8 cellular contexts compared by ENCODE assay signal in the genomic region with DNA sequence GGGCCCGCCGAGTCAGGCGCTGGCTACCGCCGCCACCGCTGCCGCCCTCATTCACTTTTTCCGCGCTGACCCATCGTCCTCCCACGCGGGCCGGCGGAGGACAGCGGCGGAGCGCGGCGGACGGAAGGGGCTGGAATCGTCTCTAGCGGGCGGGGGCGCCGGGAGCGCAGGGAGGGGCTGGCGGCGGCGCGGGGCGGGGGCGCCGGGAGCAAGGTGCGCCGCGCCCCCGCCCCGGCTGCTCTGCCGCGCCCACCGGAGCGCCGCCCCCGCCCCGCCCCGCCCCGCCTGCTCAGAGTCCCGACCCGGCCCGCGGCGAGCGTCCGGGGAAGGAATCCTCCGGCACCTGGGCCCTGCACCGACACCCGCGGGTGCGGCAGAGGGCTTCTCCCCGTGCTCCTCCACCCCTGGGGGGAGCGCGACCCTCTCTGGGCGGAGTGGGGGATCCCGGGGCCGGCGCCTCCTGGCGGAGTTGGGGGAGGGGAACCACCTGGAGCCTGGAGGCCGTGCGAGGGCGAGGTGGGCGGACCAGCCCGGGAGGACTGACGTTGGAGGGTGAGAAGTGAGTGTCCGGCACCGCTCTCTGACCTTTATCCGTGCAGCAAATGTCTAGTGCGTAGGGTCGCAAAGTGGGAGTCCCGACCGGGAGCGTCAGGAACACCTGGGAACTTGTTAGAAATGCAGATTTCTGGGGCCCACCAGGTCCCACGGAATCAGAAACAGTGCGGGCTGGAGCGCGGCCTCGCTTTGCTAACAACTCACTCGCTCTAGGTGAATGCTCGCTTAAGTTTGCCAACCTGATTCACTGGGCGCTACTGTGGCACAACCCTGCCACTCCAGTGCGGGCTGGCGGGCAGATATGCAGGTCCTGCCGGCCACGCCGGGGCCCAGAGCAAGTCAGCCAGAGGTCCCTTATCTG. TPM values are rescaled to one million over a fixed set of nuclear protein-coding genes. Genes with fewer than 3 reads are reported as not detected.
DNase-seq lines count a peak whose midpoint lies in the region; ATAC-seq and TF ChIP-seq lines count a peak whose summit lies in the region.

A gene with protein sequence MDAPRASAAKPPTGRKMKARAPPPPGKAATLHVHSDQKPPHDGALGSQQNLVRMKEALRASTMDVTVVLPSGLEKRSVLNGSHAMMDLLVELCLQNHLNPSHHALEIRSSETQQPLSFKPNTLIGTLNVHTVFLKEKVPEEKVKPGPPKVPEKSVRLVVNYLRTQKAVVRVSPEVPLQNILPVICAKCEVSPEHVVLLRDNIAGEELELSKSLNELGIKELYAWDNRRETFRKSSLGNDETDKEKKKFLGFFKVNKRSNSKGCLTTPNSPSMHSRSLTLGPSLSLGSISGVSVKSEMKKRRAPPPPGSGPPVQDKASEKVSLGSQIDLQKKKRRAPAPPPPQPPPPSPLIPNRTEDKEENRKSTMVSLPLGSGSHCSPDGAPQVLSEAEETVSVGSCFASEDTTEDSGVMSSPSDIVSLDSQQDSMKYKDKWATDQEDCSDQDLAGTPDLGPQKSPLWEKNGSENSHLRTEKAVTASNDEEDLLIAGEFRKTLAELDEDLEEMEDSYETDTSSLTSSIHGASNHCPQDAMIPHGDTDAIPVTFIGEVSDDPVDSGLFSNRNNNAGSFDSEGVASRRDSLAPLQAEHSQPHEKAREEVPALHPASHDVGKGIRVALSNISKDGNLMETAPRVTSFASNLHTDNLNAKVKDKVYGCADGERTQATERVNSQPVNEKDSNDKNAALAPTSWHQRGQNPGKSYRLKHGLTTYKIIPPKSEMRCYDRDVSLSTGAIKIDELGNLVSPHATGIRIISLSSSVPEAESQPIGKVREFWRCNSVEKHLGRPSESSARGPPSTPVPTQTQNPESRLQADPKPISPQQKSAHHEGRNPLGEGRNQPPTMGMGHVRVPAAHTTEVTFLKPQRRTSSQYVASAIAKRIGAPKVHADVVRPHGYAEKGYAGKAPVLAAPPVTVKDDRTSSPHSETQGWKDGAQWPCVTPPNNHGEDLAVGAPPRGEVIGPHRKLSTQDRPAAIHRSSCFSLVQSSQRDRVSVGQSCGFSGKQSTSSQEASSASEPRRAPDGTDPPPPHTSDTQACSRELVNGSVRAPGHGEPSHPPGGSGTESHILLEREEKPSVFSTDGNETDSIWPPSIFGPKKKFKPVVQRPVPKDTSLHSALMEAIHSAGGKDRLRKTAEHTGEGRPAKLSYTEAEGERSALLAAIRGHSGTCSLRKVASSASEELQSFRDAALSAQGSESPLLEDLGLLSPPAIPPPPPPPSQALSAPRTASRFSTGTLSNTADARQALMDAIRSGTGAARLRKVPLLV (minus strand): TSS at position 144 of the 916 bp plus-strand sequence. CDS start 176 bp downstream, outside the sequence.

- H3K27me3 Mint-ChIP-seq in T-helper 2 cell treated with Interferon-gamma antibody and Interleukin-4, amounts not matched to agents 5 μg/mL and 100 μg/mL, for 36 hours (ENCODE audit: low read depth), result peaks cover 55% of the 10 kb centered on the region
- H3K27me3 Mint-ChIP-seq in activated naive CD8-positive, alpha-beta T cell treated with anti-CD3 and anti-CD28 coated beads, Interleukin-2, amount 10 ng/mL, durations not matched to agents 7 days and 5 days, result peaks cover 49% of the 10 kb centered on the region

- H3K36me3 Mint-ChIP-seq in T-helper 2 cell treated with Interferon-gamma antibody and Interleukin-4, amounts not matched to agents 5 μg/mL and 100 μg/mL, for 36 hours (ENCODE audit: low read depth), result no peaks in the 10 kb centered on the region
- H3K36me3 Mint-ChIP-seq in activated naive CD8-positive, alpha-beta T cell treated with anti-CD3 and anti-CD28 coated beads, Interleukin-2, amount 10 ng/mL, durations not matched to agents 7 days and 5 days, result no peaks in the 10 kb centered on the region

- H3K36me3 ChIP-seq in iPS-15b (ENCODE audit: control insufficient read depth, insufficient read depth, low read length), result no peaks in the 10 kb centered on the region
- no peaks in the 10 kb centered on the region for H3K36me3 ChIP-seq in gastrocnemius medialis

- H3K4me3 Mint-ChIP-seq in T-helper 2 cell treated with Interferon-gamma antibody and Interleukin-4, amounts not matched to agents 5 μg/mL and 100 μg/mL, for 36 hours, result peak within 1 kb of the TSS; percentile 50
- H3K4me3 Mint-ChIP-seq in activated naive CD8-positive, alpha-beta T cell treated with anti-CD3 and anti-CD28 coated beads, Interleukin-2, amount 10 ng/mL, durations not matched to agents 7 days and 5 days, result peak within 1 kb of the TSS; percentile 44

- H3K27me3 ChIP-seq in iPS-15b (ENCODE audit: control insufficient read depth, insufficient read depth, low read length) (peaks cover 3% of the 10 kb centered on the region), gastrocnemius medialis (no peaks in the 10 kb centered on the region)

- H3K4me1 ChIP-seq in iPS-15b (ENCODE audit: control insufficient read depth, insufficient read depth, low read length) (peaks cover 19% of the 10 kb centered on the region), gastrocnemius medialis (peaks cover 16 to 18% of the 10 kb centered on the region in 2 donors)

- TF ChIP-seq CTCF in gastrocnemius medialis (IDR thresholded peaks at IDR 0.05 in 4 of 5, conservative IDR thresholded peaks at IDR 0.05 in 1 of 5), result peak in 3 of 5 experiments; percentile 13 to 28 (median 25)

- H3K27ac ChIP-seq in gastrocnemius medialis, result peak within 1 kb of the TSS; percentile 81 to 95 (median 92)

- no peak within 1 kb of the TSS for H3K27ac Mint-ChIP-seq in T-helper 2 cell treated with Interferon-gamma antibody and Interleukin-4, amounts not matched to agents 5 μg/mL and 100 μg/mL, for 36 hours
- no peak within 1 kb of the TSS for H3K27ac Mint-ChIP-seq in activated naive CD8-positive, alpha-beta T cell treated with anti-CD3 and anti-CD28 coated beads, Interleukin-2, amount 10 ng/mL, durations not matched to agents 7 days and 5 days

- DNase-seq in T-helper 2 cell treated with Interferon-gamma antibody and Interleukin-4, amounts not matched to agents 5 μg/mL and 100 μg/mL, for 36 hours (ENCODE audit: low spot score), result peak; percentile 8
- DNase-seq in T-helper 2 cell (no peak), gastrocnemius medialis (peak; percentile 31 to 62), cerebellar nuclear complex (lab: John Stamatoyannopoulos, UW) (no peak)
- DNase-seq in activated naive CD8-positive, alpha-beta T cell treated with anti-CD3 and anti-CD28 coated beads, Interleukin-2, amount 10 ng/mL, durations not matched to agents 7 days and 5 days, result peak; percentile 29
- DNase-seq in activated CD4-positive, CD25-positive, alpha-beta regulatory T cell treated with anti-CD3 and anti-CD28 coated beads, Interleukin-2, amount 50 U/mL, for 72 hours, result no peak

- intact Hi-C loops in gastrocnemius medialis (cut with DNase I; ENCODE audit: low total_unique reads), result loop anchor here (5.0 to 10.0 kb wide), 2 partner anchors 40 to 812 kb away; no protein-coding TSS in a partner anchor

- peak within 1 kb of the TSS; percentile 94 for H3K4me3 ChIP-seq in iPS-15b (ENCODE audit: low read depth, low read length)
- H3K4me3 ChIP-seq in gastrocnemius medialis, result peak within 1 kb of the TSS; percentile 76 to 91 (median 82)

- POLR2A ChIA-PET in activated naive CD8-positive, alpha-beta T cell treated with anti-CD3 and anti-CD28 coated beads, Interleukin-2, amount 10 ng/mL, durations not matched to agents 7 days and 5 days (lab: Charles Lee), result no interaction called here

- peak within 1 kb of the TSS; percentile 61 for H3K9ac ChIP-seq in iPS-15b (ENCODE audit: low read depth, low read length)

- H3K4me1 Mint-ChIP-seq in T-helper 2 cell treated with Interferon-gamma antibody and Interleukin-4, amounts not matched to agents 5 μg/mL and 100 μg/mL, for 36 hours (ENCODE audit: low read depth), result no peaks in the 10 kb centered on the region
- H3K4me1 Mint-ChIP-seq in activated naive CD8-positive, alpha-beta T cell treated with anti-CD3 and anti-CD28 coated beads, Interleukin-2, amount 10 ng/mL, durations not matched to agents 7 days and 5 days, result peaks cover 2% of the 10 kb centered on the region

- H3K9me3 Mint-ChIP-seq in T-helper 2 cell treated with Interferon-gamma antibody and Interleukin-4, amounts not matched to agents 5 μg/mL and 100 μg/mL, for 36 hours, result no peaks in the 10 kb centered on the region
- no peaks in the 10 kb centered on the region for H3K9me3 Mint-ChIP-seq in activated naive CD8-positive, alpha-beta T cell treated with anti-CD3 and anti-CD28 coated beads, Interleukin-2, amount 10 ng/mL, durations not matched to agents 7 days and 5 days

- no peak for ATAC-seq in activated naive CD8-positive, alpha-beta T cell treated with anti-CD3 and anti-CD28 coated beads, Interleukin-2, amount 10 ng/mL, durations not matched to agents 7 days and 5 days (ENCODE audit: low read depth)
- ATAC-seq in gastrocnemius medialis (peak; percentile 49 to 54), HG02642 (IDR thresholded peaks at IDR 0.05; ENCODE audit: poor library complexity, unreplicated experiment) (no peak)

- TF ChIP-seq POLR2A in gastrocnemius medialis (IDR thresholded peaks at IDR 0.05), result peak; percentile 24 to 45

- in situ Hi-C loops in gastrocnemius medialis (cut with MboI; ENCODE audit: low sequenced_read_pairs in 4 of 4), result no loop called here

- H3K9me3 ChIP-seq in iPS-15b (ENCODE audit: control insufficient read depth, insufficient read depth, low read length) (no peaks in the 10 kb centered on the region), gastrocnemius medialis (no peaks in the 10 kb centered on the region)

RNA-seq across cellular contexts. Expression of the gene that starts here (rescaled TPM):
- total RNA-seq in activated naive CD8-positive, alpha-beta T cell treated with anti-CD3 and anti-CD28 coated beads, Interleukin-2, amount 10 ng/mL, durations not matched to agents 7 days and 5 days, result not detected
- total RNA-seq in gastrocnemius medialis, result 100 to 1,000 TPM in 2 of 4 donors, 10 to 100 TPM in 2; 82.1 to 170 (median 124) TPM

Comparison
In these comparisons a context has a peak if more than half of its experiments do, and no peak if none do; other contexts are left out.
1. RNA of the gene that starts here (total RNA-seq): 82.1 to 170 TPM in gastrocnemius medialis; not detected in activated naive CD8-positive, alpha-beta T cell treated with anti-CD3 and anti-CD28 coated beads, Interleukin-2, amount 10 ng/mL, durations not matched to agents 7 days and 5 days; every median in the first group is over 10 times any median in the second.
2. DNase-seq: peak in T-helper 2 cell treated with Interferon-gamma antibody and Interleukin-4, amounts not matched to agents 5 μg/mL and 100 μg/mL, for 36 hours (single experiment) and gastrocnemius medialis (2 of 2); none in T-helper 2 cell (0 of 5), cerebellar nuclear complex (0 of 2) and activated CD4-positive, CD25-positive, alpha-beta regulatory T cell treated with anti-CD3 and anti-CD28 coated beads, Interleukin-2, amount 50 U/mL, for 72 hours (single experiment).
3. Peak in DNase-seq in activated naive CD8-positive, alpha-beta T cell treated with anti-CD3 and anti-CD28 coated beads, Interleukin-2, amount 10 ng/mL, durations not matched to agents 7 days and 5 days; RNA of the gene not detected or under 1 TPM.
4. ATAC-seq: peak in gastrocnemius medialis (2 of 2); none in activated naive CD8-positive, alpha-beta T cell treated with anti-CD3 and anti-CD28 coated beads, Interleukin-2, amount 10 ng/mL, durations not matched to agents 7 days and 5 days (single experiment) and HG02642 (single experiment).